Comparison of ENCODE assay signal across 15 cellular contexts in genomic region chr10:36119439-36119838, GRCh38.
DNase-seq lines count a peak whose midpoint lies in the region; ATAC-seq and TF ChIP-seq lines count a peak whose summit lies in the region.
"Had no signal": no experiment of that assay in that cellular context is flagged by ENCODE, and none has a peak within 500 bp of the region (broad histone marks: within the 10 kb centered on the region; RNA-seq: fewer than 3 reads in every experiment).

No MANE protein-coding gene starts in this region.

- H3K9me3 ChIP-seq in tibial artery = no peaks in the 10 kb centered on the region
- H3K9me3 ChIP-seq: BLaER1 treated with 17β-estradiol and CSF1 and Interleukin-3, amounts not matched to agents 10 nM and 100 nM had no signal

- no peaks in the 10 kb centered on the region for H3K27me3 ChIP-seq in tibial artery
- H3K27me3 ChIP-seq: BLaER1 treated with 17β-estradiol and CSF1 and Interleukin-3, amounts not matched to agents 10 nM and 100 nM had no signal

- TF ChIP-seq CTCF in tibial artery (IDR thresholded peaks at IDR 0.05) = no peak

- DNase-seq in left cardiac atrium (no peak), cardiac septum (ENCODE audit: low spot score) (no peak), cerebellar cortex (ENCODE audit: low spot score) (peak; percentile 3), medulla oblongata (ENCODE audit: extremely low spot score) (peak; percentile 12), tibial artery (peak; percentile 54 to 69), GF-D8 (lab: John Stamatoyannopoulos, UW) (no peak), HK-2 (ENCODE audit: unreplicated experiment) (no peak), middle frontal gyrus (ENCODE audit: extremely low spot score, low spot score) (no peak)
- DNase-seq: CD8-positive, alpha-beta T cell; DMS 273 treated with DMSO at 0.1 percent for 48 hours; HCEC 1CT; IMR-90 had no signal

- intact Hi-C loops in left cardiac atrium (cut with DNase I) (no loop called here), cardiac septum (cut with DNase I) (no loop called here), tibial artery (cut with DNase I; ENCODE audit: low total_unique reads) (no loop called here)

- peaks cover 0 to 64% (median 19%) of the 10 kb centered on the region in 4 donors for H3K4me1 ChIP-seq in tibial artery
- H3K4me1 ChIP-seq: BLaER1 treated with 17β-estradiol and CSF1 and Interleukin-3, amounts not matched to agents 10 nM and 100 nM had no signal

- no peaks in the 10 kb centered on the region for H3K36me3 ChIP-seq in tibial artery
- H3K36me3 ChIP-seq: BLaER1 treated with 17β-estradiol and CSF1 and Interleukin-3, amounts not matched to agents 10 nM and 100 nM had no signal

- H3K4me3 ChIP-seq in tibial artery = no peak overlapping the region
- H3K4me3 ChIP-seq: BLaER1 treated with 17β-estradiol and CSF1 and Interleukin-3, amounts not matched to agents 10 nM and 100 nM; GM23338 had no signal

- peak overlapping the region; percentile 43 to 50 for H3K27ac ChIP-seq in tibial artery
- H3K27ac ChIP-seq: BLaER1 treated with 17β-estradiol and CSF1 and Interleukin-3, amounts not matched to agents 10 nM and 100 nM; HL-60 had no signal

- peak; percentile 60 to 65 for ATAC-seq in left cardiac atrium
- ATAC-seq: CD8-positive, alpha-beta T cell; GM23338 had no signal

Comparison
In these comparisons a context has a peak if more than half of its experiments do, and no peak if none do; other contexts are left out.
1. DNase-seq: peak in cerebellar cortex (single experiment), medulla oblongata (single experiment) and tibial artery (2 of 2); none in left cardiac atrium (single experiment), cardiac septum (single experiment), GF-D8 (single experiment), HK-2 (single experiment) and middle frontal gyrus (single experiment).